ENCODE assay signal across 18 cellular contexts in genomic region chr10:11930342-11930978, GRCh38.
DNase-seq lines count a peak whose midpoint lies in the region; ATAC-seq and TF ChIP-seq lines count a peak whose summit lies in the region.
"Had no signal": no experiment of that assay in that cellular context is flagged by ENCODE, and none has a peak within 500 bp of the region (broad histone marks: within the 10 kb centered on the region; RNA-seq: fewer than 3 reads in every experiment).

No MANE protein-coding gene starts in this region.

- DNase-seq in Caco-2 (peak in 1 of 2 experiments; percentile 65), T-helper 17 cell (no peak), iris pigment epithelial cell (ENCODE audit: low read depth) (peak; percentile 79), osteocyte (ENCODE audit: extremely low spot score, unreplicated experiment) (no peak), type B pancreatic cell (ENCODE audit: extremely low spot score, unreplicated experiment) (no peak)
- DNase-seq in activated T-helper 1 cell treated with anti-CD3 and anti-CD28 coated beads, Interleukin-12 subunit alpha, Interleukin-12 subunit beta, Interleukin-2, Interleukin-4 antibody, amounts not matched to agents 30 ng/mL and 10 ng/mL and 1 ng/mL, durations not matched to agents 14 hours and 24 hours and 36 hours (ENCODE audit: low spot score), result no peak
- DNase-seq: C1 segment of cervical spinal cord; CD8-positive, alpha-beta memory T cell; DND-41; H7; HFFc6; MV-4-11; NCI-H1694 treated with DMSO at 0.1 percent for 48 hours; NCI-H510A; NCI-H774 had no signal

- H3K27ac Mint-ChIP-seq in Caco-2 (ENCODE audit: unreplicated experiment) (peak overlapping the region; percentile 66), T-helper 17 cell (peak overlapping the region; percentile 11), osteocyte (ENCODE audit: unreplicated experiment) (peak overlapping the region; percentile 38), type B pancreatic cell (no peak overlapping the region)
- H3K27ac Mint-ChIP-seq in activated T-helper 1 cell treated with anti-CD3 and anti-CD28 coated beads, Interleukin-12 subunit alpha, Interleukin-12 subunit beta, Interleukin-2, Interleukin-4 antibody, amounts not matched to agents 30 ng/mL and 10 ng/mL and 1 ng/mL, durations not matched to agents 14 hours and 24 hours and 36 hours, result no peak overlapping the region
- H3K27ac Mint-ChIP-seq: HFFc6 had no signal

- H3K4me1 Mint-ChIP-seq in Caco-2 (ENCODE audit: low read depth, unreplicated experiment) (peaks cover 28% of the 10 kb centered on the region), T-helper 17 cell (peaks cover 16% of the 10 kb centered on the region), osteocyte (ENCODE audit: unreplicated experiment) (peaks cover 22% of the 10 kb centered on the region), type B pancreatic cell (ENCODE audit: unreplicated experiment) (no peaks in the 10 kb centered on the region)
- no peaks in the 10 kb centered on the region for H3K4me1 Mint-ChIP-seq in activated T-helper 1 cell treated with anti-CD3 and anti-CD28 coated beads, Interleukin-12 subunit alpha, Interleukin-12 subunit beta, Interleukin-2, Interleukin-4 antibody, amounts not matched to agents 30 ng/mL and 10 ng/mL and 1 ng/mL, durations not matched to agents 14 hours and 24 hours and 36 hours (ENCODE audit: low read depth)
- H3K4me1 Mint-ChIP-seq: CD8-positive, alpha-beta memory T cell had no signal

- H3K36me3 ChIP-seq in Caco-2 (ENCODE audit: control insufficient read depth, insufficient read depth, low read length), result peaks cover 5% of the 10 kb centered on the region; the same call in 1 of the 2 replicates

- POLR2A ChIA-PET in Caco-2 (lab: Charles Lee), result interaction anchor here (0.6 to 1.6 kb wide), 4 partner anchors 54 to 136 kb away, joined by 3 to 9 read pairs (median 4); partner anchors contain the start of gene UPF2

- H3K9me3 ChIP-seq in Caco-2 (no peaks in the 10 kb centered on the region), T-helper 17 cell (ENCODE audit: control insufficient read depth, low read length, poor library complexity, severe bottlenecking) (no peaks in the 10 kb centered on the region)

- peaks cover 19% of the 10 kb centered on the region for H3K4me1 ChIP-seq in Caco-2

- intact Hi-C loops in Caco-2 (cut with micrococcal nuclease; ENCODE audit: unreplicated experiment), result loop anchor here (2.0 to 5.0 kb wide), 3 partner anchors 14 to 98 kb away; no protein-coding TSS in a partner anchor
- intact Hi-C loops in activated T-helper 1 cell treated with anti-CD3 and anti-CD28 coated beads, Interleukin-12 subunit alpha, Interleukin-12 subunit beta, Interleukin-2, Interleukin-4 antibody, amounts not matched to agents 30 ng/mL and 10 ng/mL and 1 ng/mL, durations not matched to agents 14 hours and 24 hours and 36 hours (cut with micrococcal nuclease), result no loop called here

- H3K27me3 Mint-ChIP-seq in Caco-2 (ENCODE audit: insufficient read depth, unreplicated experiment) (no peaks in the 10 kb centered on the region), T-helper 17 cell (no peaks in the 10 kb centered on the region), osteocyte (ENCODE audit: unreplicated experiment) (no peaks in the 10 kb centered on the region), type B pancreatic cell (no peaks in the 10 kb centered on the region)
- no peaks in the 10 kb centered on the region for H3K27me3 Mint-ChIP-seq in activated T-helper 1 cell treated with anti-CD3 and anti-CD28 coated beads, Interleukin-12 subunit alpha, Interleukin-12 subunit beta, Interleukin-2, Interleukin-4 antibody, amounts not matched to agents 30 ng/mL and 10 ng/mL and 1 ng/mL, durations not matched to agents 14 hours and 24 hours and 36 hours (ENCODE audit: insufficient read depth)
- H3K27me3 Mint-ChIP-seq: CD8-positive, alpha-beta memory T cell had no signal

- no peaks in the 10 kb centered on the region for H3K27me3 ChIP-seq in Caco-2 (replicated peaks; ENCODE audit: control insufficient read depth, insufficient read depth, low read length)

- H3K4me3 ChIP-seq in Caco-2 (ENCODE audit: low read depth, low read length), result no peak overlapping the region
- H3K4me3 ChIP-seq: K562 had no signal

- CTCF ChIA-PET in Caco-2 (lab: Charles Lee), result interaction anchor here (0.6 to 2.8 kb wide), 3 partner anchors 22 to 231 kb away, joined by 3 to 11 read pairs (median 3); no protein-coding TSS in a partner anchor

- no peak for ATAC-seq in T-helper 17 cell
- ATAC-seq in esophagus mucosa, result no peak
- ATAC-seq: K562, Right ventricle myocardium inferior had no signal

- no peak for TF ChIP-seq CTCF in Caco-2 (IDR thresholded peaks at IDR 0.05; ENCODE audit: insufficient read depth in 1 of 2, low read depth in 1 of 2, low read length in 1 of 2, severe bottlenecking in 1 of 2, unreplicated experiment in 1 of 2)
- TF ChIP-seq CTCF in osteocyte (IDR thresholded peaks at IDR 0.05), result no peak
- TF ChIP-seq CTCF in type B pancreatic cell (conservative IDR thresholded peaks at IDR 0.05), result no peak

- no peak overlapping the region for H3K4me3 Mint-ChIP-seq in Caco-2 (ENCODE audit: unreplicated experiment)
- H3K4me3 Mint-ChIP-seq in T-helper 17 cell, result no peak overlapping the region
- no peak overlapping the region for H3K4me3 Mint-ChIP-seq in osteocyte (ENCODE audit: unreplicated experiment)
- no peak overlapping the region for H3K4me3 Mint-ChIP-seq in type B pancreatic cell
- H3K4me3 Mint-ChIP-seq in activated T-helper 1 cell treated with anti-CD3 and anti-CD28 coated beads, Interleukin-12 subunit alpha, Interleukin-12 subunit beta, Interleukin-2, Interleukin-4 antibody, amounts not matched to agents 30 ng/mL and 10 ng/mL and 1 ng/mL, durations not matched to agents 14 hours and 24 hours and 36 hours, result no peak overlapping the region
- H3K4me3 Mint-ChIP-seq: CD8-positive, alpha-beta memory T cell; HFFc6 had no signal

- H3K9me3 Mint-ChIP-seq in Caco-2 (ENCODE audit: unreplicated experiment), result no peaks in the 10 kb centered on the region
- H3K9me3 Mint-ChIP-seq in osteocyte (ENCODE audit: unreplicated experiment), result no peaks in the 10 kb centered on the region
- no peaks in the 10 kb centered on the region for H3K9me3 Mint-ChIP-seq in type B pancreatic cell
- no peaks in the 10 kb centered on the region for H3K9me3 Mint-ChIP-seq in activated T-helper 1 cell treated with anti-CD3 and anti-CD28 coated beads, Interleukin-12 subunit alpha, Interleukin-12 subunit beta, Interleukin-2, Interleukin-4 antibody, amounts not matched to agents 30 ng/mL and 10 ng/mL and 1 ng/mL, durations not matched to agents 14 hours and 24 hours and 36 hours
- H3K9me3 Mint-ChIP-seq: CD8-positive, alpha-beta memory T cell; HFFc6 had no signal

- peaks cover 84% of the 10 kb centered on the region for H3K36me3 Mint-ChIP-seq in Caco-2 (ENCODE audit: insufficient read depth, unreplicated experiment)
- peaks cover 20% of the 10 kb centered on the region for H3K36me3 Mint-ChIP-seq in T-helper 17 cell (ENCODE audit: low read depth)
- H3K36me3 Mint-ChIP-seq in osteocyte (ENCODE audit: unreplicated experiment), result peaks cover 58% of the 10 kb centered on the region
- peaks cover 50% of the 10 kb centered on the region for H3K36me3 Mint-ChIP-seq in type B pancreatic cell
- peaks cover 54% of the 10 kb centered on the region for H3K36me3 Mint-ChIP-seq in activated T-helper 1 cell treated with anti-CD3 and anti-CD28 coated beads, Interleukin-12 subunit alpha, Interleukin-12 subunit beta, Interleukin-2, Interleukin-4 antibody, amounts not matched to agents 30 ng/mL and 10 ng/mL and 1 ng/mL, durations not matched to agents 14 hours and 24 hours and 36 hours (ENCODE audit: low read depth)

- no TSS peak for BruUV-seq in Caco-2 (replicated peaks; lab: Mats Ljungman, UMichigan)

Comparison
In these comparisons a context has a peak if more than half of its experiments do, and no peak if none do; other contexts are left out.
1. H3K27ac Mint-ChIP-seq: peak in Caco-2 (single experiment), T-helper 17 cell (single experiment) and osteocyte (single experiment); none in type B pancreatic cell (single experiment) and activated T-helper 1 cell treated with anti-CD3 and anti-CD28 coated beads, Interleukin-12 subunit alpha, Interleukin-12 subunit beta, Interleukin-2, Interleukin-4 antibody, amounts not matched to agents 30 ng/mL and 10 ng/mL and 1 ng/mL, durations not matched to agents 14 hours and 24 hours and 36 hours (single experiment).